ENCODE assay signal across 8 cellular contexts in genomic region chr4:8191136-8191747, GRCh38. TPM values are rescaled to one million over a fixed set of nuclear protein-coding genes. Genes with fewer than 3 reads are reported as not detected.
A peak's percentile ranks its signal among the peaks of the same experiment; 100 is the strongest.
DNase-seq lines count a peak whose midpoint lies in the region; ATAC-seq and TF ChIP-seq lines count a peak whose summit lies in the region.

No MANE protein-coding gene starts in this region.

- H3K9me3 Mint-ChIP-seq in CD4-positive, alpha-beta memory T cell: peaks cover 0 to under 1% (median 0%) of the 10 kb centered on the region in 8 donors

- intact Hi-C loops in posterior vena cava (cut with DNase I): no loop called here
- intact Hi-C loops in CD4-positive, alpha-beta memory T cell (cut with micrococcal nuclease): no loop called here

- H4K20me1 ChIP-seq in BLaER1: no peaks in the 10 kb centered on the region

- peaks cover 0 to 2% of the 10 kb centered on the region in 2 donors for H3K27me3 Mint-ChIP-seq in CD4-positive, alpha-beta memory T cell

- H3K4me3 Mint-ChIP-seq in CD4-positive, alpha-beta memory T cell: no peak overlapping the region

- TF ChIP-seq EP300 in gastroesophageal sphincter (IDR thresholded peaks at IDR 0.05): no peak

- TF ChIP-seq CTCF in gastroesophageal sphincter (IDR thresholded peaks at IDR 0.05): no peak

- POLR2A ChIA-PET in CD4-positive, alpha-beta memory T cell (lab: Charles Lee; ENCODE audit: partially characterized antibody): no interaction called here

- CTCF ChIA-PET in CD4-positive, alpha-beta memory T cell (lab: Charles Lee; ENCODE audit: partially characterized antibody): interaction anchor here (3.4 kb wide), 1 partner anchor 15 kb away, joined by 24 read pairs; no protein-coding TSS in a partner anchor

- peak; percentile 84 for DNase-seq in H4 (ENCODE audit: low spot score)
- peak; percentile 68 to 72 for DNase-seq in SJCRH30
- DNase-seq in posterior vena cava (ENCODE audit: low spot score): peak; percentile 93
- no peak for DNase-seq in HuH-7.5 (ENCODE audit: low spot score)
- DNase-seq in CD4-positive, alpha-beta memory T cell: no peak

- peak overlapping the region; percentile 31; the same call in 1 of the 2 replicates for H3K9ac ChIP-seq in BLaER1

- H3K4me3 ChIP-seq in BLaER1 (no peak overlapping the region), SJCRH30 (no peak overlapping the region), gastroesophageal sphincter (no peak overlapping the region)
- H3K4me3 ChIP-seq in CD4-positive, alpha-beta memory T cell (ENCODE audit: low read length in 2 of 2): no peak overlapping the region

- no peak for TF ChIP-seq POLR2A in gastroesophageal sphincter (IDR thresholded peaks at IDR 0.05)

- H3K4me1 Mint-ChIP-seq in CD4-positive, alpha-beta memory T cell: peaks cover 0 to 10% (median 3%) of the 10 kb centered on the region in 4 donors

- ATAC-seq in gastroesophageal sphincter (peak; percentile 84), GM18870 (IDR thresholded peaks at IDR 0.05; ENCODE audit: unreplicated experiment) (no peak)

- no peaks in the 10 kb centered on the region for H3K36me3 Mint-ChIP-seq in CD4-positive, alpha-beta memory T cell

- H3K36me3 ChIP-seq in BLaER1: no peaks in the 10 kb centered on the region
- no peaks in the 10 kb centered on the region for H3K36me3 ChIP-seq in SJCRH30
- no peaks in the 10 kb centered on the region for H3K36me3 ChIP-seq in gastroesophageal sphincter
- no peaks in the 10 kb centered on the region for H3K36me3 ChIP-seq in CD4-positive, alpha-beta memory T cell (ENCODE audit: insufficient read depth, low read length)

- H3K27ac ChIP-seq in BLaER1: peak overlapping the region; percentile 39
- H3K27ac ChIP-seq in SJCRH30: peak overlapping the region; percentile 37; the same call in 1 of the 2 replicates
- peak overlapping the region in 3 of 4 donors; percentile 74 to 78 (median 75) for H3K27ac ChIP-seq in gastroesophageal sphincter
- no peak overlapping the region for H3K27ac ChIP-seq in CD4-positive, alpha-beta memory T cell (ENCODE audit: low read depth, low read length)

- H3K4me1 ChIP-seq in BLaER1 (peaks cover 100% of the 10 kb centered on the region), SJCRH30 (peaks cover 39% of the 10 kb centered on the region), gastroesophageal sphincter (peaks cover 0 to 46% (median 20%) of the 10 kb centered on the region in 3 donors)
- no peaks in the 10 kb centered on the region for H3K4me1 ChIP-seq in CD4-positive, alpha-beta memory T cell (ENCODE audit: insufficient read depth, low read length)

- H3K9me3 ChIP-seq in BLaER1 (no peaks in the 10 kb centered on the region), SJCRH30 (replicated peaks) (no peaks in the 10 kb centered on the region), gastroesophageal sphincter (no peaks in the 10 kb centered on the region)
- no peaks in the 10 kb centered on the region for H3K9me3 ChIP-seq in CD4-positive, alpha-beta memory T cell (ENCODE audit: control insufficient read depth in 1 of 2, low read length in 2 of 2)

- H3K27ac Mint-ChIP-seq in CD4-positive, alpha-beta memory T cell: peak overlapping the region in 1 of 7 donors; percentile 78

- H3K4me2 ChIP-seq in BLaER1: peak overlapping the region; percentile 99

- 80% methylated on average over 1 of the region's 23 CpGs; no CpG with 5 or more reads in 1 of the 2 donors for WGBS in gastroesophageal sphincter (ENCODE audit: low coverage in 1 of 2), 2 donors

- H3K27me3 ChIP-seq in BLaER1 (peaks cover 14% of the 10 kb centered on the region), SJCRH30 (no peaks in the 10 kb centered on the region), gastroesophageal sphincter (no peaks in the 10 kb centered on the region)
- H3K27me3 ChIP-seq in CD4-positive, alpha-beta memory T cell (ENCODE audit: insufficient read depth, low read length): no peaks in the 10 kb centered on the region

RNA-seq across cellular contexts. Expression of gene SH3TC1, which starts 7.8 kb away (rescaled TPM):
- total RNA-seq in H4 (2014; rRNA removed; shearing (Covaris generic)): 2.2 and 4.5 TPM in 2 replicates
- 21.5 and 28.9 TPM in 2 replicates for total RNA-seq in SJCRH30 (2014; rRNA removed; shearing (Covaris generic))
- total RNA-seq in gastroesophageal sphincter (10 to 100 TPM in 3 of 4 donors, 1 to 10 TPM in 1; 9.6 to 12.9 (median 12.6) TPM), posterior vena cava (10 to 100 TPM; 36.6 to 45.1 TPM)
- total RNA-seq in CD4-positive, alpha-beta memory T cell: 10 to 100 TPM; 37.1 to 41.3 TPM
- 10 to 100 TPM in 1 of 2 donors, 1 to 10 TPM in 1; 7.9 to 14.3 TPM for polyA plus RNA-seq in CD4-positive, alpha-beta memory T cell

RNA-seq across cellular contexts. Expression of gene ABLIM2, which starts 32.6 kb away (rescaled TPM):
- total RNA-seq in H4 (2014; rRNA removed; shearing (Covaris generic)): 0.29 and 0.43 TPM in 2 replicates
- total RNA-seq in SJCRH30 (2014; rRNA removed; shearing (Covaris generic)): 0.12 and 0.20 TPM in 2 replicates
- total RNA-seq in gastroesophageal sphincter (10 to 100 TPM in 1 of 4 donors, 1 to 10 TPM in 3; 5.0 to 13.5 (median 8.0) TPM), posterior vena cava (10 to 100 TPM; 11.7 to 23.8 TPM)
- 1 to 10 TPM; 6.2 to 7.9 TPM for total RNA-seq in CD4-positive, alpha-beta memory T cell
- polyA plus RNA-seq in CD4-positive, alpha-beta memory T cell: 1 to 10 TPM in 1 of 2 donors, under 1 TPM in 1; 0.44 to 1.3 TPM

Comparison
In these comparisons a context has a peak if more than half of its experiments do, and no peak if none do; other contexts are left out.
1. DNase-seq: peak in H4 (single experiment), SJCRH30 (2 of 2) and posterior vena cava (single experiment); none in HuH-7.5 (single experiment) and CD4-positive, alpha-beta memory T cell (0 of 5).